ENCODE assay signal across 1 cellular context in the genomic region with DNA sequence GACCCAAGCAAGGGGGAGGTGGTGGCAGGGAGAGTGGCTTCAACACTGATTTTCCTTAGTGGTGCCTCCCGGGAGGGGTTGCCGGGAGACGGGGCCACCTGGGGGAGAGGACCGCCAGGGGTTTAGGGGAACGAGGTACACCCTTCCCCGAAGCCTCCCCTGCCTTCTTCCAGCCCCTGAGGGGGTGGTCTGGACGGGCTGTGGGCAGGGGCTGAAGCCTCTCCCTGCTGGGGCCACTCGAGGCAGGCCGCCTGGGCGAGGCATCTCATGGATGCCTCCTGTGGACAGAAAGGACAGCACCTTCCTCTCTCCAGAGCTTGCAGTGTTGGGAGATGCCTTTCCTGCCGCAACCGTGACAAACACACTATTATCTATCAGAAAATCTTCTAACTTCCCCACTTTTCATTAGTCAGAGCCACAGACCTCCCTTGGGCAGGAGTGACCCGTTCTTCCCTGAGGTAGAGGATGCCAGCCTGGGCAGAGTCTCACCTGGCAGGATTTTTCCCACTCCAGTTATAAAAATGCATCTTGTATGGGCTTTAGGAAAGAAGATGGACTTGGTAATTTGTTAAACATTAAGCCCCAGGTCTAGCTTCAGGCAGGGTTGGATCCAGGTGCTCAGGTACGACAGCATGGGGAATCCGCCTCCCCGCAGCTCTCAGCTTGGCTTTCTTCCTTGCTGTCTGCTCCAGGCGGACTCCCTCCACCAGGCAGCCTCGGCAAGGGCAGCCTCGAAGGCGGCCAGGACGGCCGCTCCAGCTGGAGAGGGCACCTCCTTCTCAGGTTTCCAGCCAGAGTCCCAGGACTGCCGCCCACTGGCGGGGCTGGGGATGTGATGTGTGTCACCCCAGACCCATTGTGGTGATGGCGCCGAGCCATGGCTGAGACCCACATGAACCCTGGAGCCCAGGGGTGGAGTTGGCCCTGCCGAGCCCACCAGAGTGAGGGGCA.
TF ChIP-seq lines count a peak whose summit lies in the region.

No MANE protein-coding gene starts in this region.

TF ChIP-seq in HepG2, 621 proteins besides CTCF, POLR2A, EP300 and RAD21 (continues in another document):
- TF ChIP-seq AGO2 (optimal IDR thresholded peaks at IDR 0.05; ENCODE audit: low read depth, low read length): peak; percentile 30
- TF ChIP-seq FOXA1 (IDR thresholded peaks at IDR 0.05): no peak
- 0 out of 2 replicates have a peak, but pooled peaks have one; percentile 4 for TF ChIP-seq FOXA1 (CRISPR knock-in tag; IDR thresholded peaks at IDR 0.05)
- TF ChIP-seq, protein P1, sequence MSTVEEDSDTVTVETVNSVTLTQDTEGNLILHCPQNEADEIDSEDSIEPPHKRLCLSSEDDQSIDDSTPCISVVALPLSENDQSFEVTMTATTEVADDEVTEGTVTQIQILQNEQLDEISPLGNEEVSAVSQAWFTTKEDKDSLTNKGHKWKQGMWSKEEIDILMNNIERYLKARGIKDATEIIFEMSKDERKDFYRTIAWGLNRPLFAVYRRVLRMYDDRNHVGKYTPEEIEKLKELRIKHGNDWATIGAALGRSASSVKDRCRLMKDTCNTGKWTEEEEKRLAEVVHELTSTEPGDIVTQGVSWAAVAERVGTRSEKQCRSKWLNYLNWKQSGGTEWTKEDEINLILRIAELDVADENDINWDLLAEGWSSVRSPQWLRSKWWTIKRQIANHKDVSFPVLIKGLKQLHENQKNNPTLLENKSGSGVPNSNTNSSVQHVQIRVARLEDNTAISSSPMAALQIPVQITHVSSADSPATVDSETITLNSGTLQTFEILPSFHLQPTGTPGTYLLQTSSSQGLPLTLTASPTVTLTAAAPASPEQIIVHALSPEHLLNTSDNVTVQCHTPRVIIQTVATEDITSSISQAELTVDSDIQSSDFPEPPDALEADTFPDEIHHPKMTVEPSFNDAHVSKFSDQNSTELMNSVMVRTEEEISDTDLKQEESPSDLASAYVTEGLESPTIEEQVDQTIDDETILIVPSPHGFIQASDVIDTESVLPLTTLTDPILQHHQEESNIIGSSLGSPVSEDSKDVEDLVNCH (CRISPR knock-in tag; IDR thresholded peaks at IDR 0.05): no peak
- TF ChIP-seq MEIS1 (CRISPR knock-in tag; IDR thresholded peaks at IDR 0.05; ENCODE audit: borderline replicate concordance): 0 out of 2 replicates have a peak, but pooled peaks have one; percentile 19
- TF ChIP-seq, protein P2, sequence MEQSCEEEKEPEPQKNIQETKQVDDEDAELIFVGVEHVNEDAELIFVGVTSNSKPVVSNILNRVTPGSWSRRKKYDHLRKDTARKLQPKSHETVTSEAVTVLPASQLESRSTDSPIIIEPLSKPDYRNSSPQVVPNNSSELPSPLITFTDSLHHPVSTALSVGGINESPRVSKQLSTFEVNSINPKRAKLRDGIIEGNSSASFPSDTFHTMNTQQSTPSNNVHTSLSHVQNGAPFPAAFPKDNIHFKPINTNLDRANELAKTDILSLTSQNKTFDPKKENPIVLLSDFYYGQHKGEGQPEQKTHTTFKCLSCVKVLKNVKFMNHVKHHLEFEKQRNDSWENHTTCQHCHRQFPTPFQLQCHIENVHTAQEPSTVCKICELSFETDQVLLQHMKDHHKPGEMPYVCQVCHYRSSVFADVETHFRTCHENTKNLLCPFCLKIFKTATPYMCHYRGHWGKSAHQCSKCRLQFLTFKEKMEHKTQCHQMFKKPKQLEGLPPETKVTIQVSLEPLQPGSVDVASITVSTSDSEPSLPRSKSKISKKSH (CRISPR knock-in tag; IDR thresholded peaks at IDR 0.05; ENCODE audit: borderline replicate concordance): no peak
- TF ChIP-seq ZFP1 (CRISPR knock-in tag; IDR thresholded peaks at IDR 0.05): no peak
- peak; percentile 27; the same call in 1 of the 2 replicates for TF ChIP-seq MYC (CRISPR knock-in tag; IDR thresholded peaks at IDR 0.05; ENCODE audit: borderline replicate concordance)
- TF ChIP-seq U2AF1 (optimal IDR thresholded peaks at IDR 0.05; ENCODE audit: low read depth, low read length): no peak
- 0 out of 2 replicates have a peak, but pooled peaks have one; percentile 25 for TF ChIP-seq BORCS8-MEF2B (CRISPR knock-in tag; IDR thresholded peaks at IDR 0.05)
- TF ChIP-seq DMAP1 (CRISPR knock-in tag; IDR thresholded peaks at IDR 0.05): no peak
- TF ChIP-seq, protein P3, sequence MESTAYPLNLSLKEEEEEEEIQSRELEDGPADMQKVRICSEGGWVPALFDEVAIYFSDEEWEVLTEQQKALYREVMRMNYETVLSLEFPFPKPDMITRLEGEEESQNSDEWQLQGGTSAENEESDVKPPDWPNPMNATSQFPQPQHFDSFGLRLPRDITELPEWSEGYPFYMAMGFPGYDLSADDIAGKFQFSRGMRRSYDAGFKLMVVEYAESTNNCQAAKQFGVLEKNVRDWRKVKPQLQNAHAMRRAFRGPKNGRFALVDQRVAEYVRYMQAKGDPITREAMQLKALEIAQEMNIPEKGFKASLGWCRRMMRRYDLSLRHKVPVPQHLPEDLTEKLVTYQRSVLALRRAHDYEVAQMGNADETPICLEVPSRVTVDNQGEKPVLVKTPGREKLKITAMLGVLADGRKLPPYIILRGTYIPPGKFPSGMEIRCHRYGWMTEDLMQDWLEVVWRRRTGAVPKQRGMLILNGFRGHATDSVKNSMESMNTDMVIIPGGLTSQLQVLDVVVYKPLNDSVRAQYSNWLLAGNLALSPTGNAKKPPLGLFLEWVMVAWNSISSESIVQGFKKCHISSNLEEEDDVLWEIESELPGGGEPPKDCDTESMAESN (CRISPR knock-in tag; conservative IDR thresholded peaks at IDR 0.05): 0 out of 2 replicates have a peak, but pooled peaks have one; percentile 55
- peak; percentile 92 for TF ChIP-seq SIX1 (CRISPR knock-in tag; IDR thresholded peaks at IDR 0.05; ENCODE audit: borderline replicate concordance)
- peak; percentile 29; the same call in 1 of the 2 replicates for TF ChIP-seq ZFY (CRISPR knock-in tag; IDR thresholded peaks at IDR 0.05)
- TF ChIP-seq, protein P4, sequence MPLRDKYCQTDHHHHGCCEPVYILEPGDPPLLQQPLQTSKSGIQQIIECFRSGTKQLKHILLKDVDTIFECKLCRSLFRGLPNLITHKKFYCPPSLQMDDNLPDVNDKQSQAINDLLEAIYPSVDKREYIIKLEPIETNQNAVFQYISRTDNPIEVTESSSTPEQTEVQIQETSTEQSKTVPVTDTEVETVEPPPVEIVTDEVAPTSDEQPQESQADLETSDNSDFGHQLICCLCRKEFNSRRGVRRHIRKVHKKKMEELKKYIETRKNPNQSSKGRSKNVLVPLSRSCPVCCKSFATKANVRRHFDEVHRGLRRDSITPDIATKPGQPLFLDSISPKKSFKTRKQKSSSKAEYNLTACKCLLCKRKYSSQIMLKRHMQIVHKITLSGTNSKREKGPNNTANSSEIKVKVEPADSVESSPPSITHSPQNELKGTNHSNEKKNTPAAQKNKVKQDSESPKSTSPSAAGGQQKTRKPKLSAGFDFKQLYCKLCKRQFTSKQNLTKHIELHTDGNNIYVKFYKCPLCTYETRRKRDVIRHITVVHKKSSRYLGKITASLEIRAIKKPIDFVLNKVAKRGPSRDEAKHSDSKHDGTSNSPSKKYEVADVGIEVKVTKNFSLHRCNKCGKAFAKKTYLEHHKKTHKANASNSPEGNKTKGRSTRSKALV (CRISPR knock-in tag; IDR thresholded peaks at IDR 0.05): peak; percentile 86; the same call in 1 of the 2 replicates
- TF ChIP-seq GATAD1 (CRISPR knock-in tag; IDR thresholded peaks at IDR 0.05): peak; percentile 26; the same call in 1 of the 2 replicates
- TF ChIP-seq, protein P5, sequence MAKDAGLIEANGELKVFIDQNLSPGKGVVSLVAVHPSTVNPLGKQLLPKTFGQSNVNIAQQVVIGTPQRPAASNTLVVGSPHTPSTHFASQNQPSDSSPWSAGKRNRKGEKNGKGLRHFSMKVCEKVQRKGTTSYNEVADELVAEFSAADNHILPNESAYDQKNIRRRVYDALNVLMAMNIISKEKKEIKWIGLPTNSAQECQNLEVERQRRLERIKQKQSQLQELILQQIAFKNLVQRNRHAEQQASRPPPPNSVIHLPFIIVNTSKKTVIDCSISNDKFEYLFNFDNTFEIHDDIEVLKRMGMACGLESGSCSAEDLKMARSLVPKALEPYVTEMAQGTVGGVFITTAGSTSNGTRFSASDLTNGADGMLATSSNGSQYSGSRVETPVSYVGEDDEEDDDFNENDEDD (CRISPR knock-in tag; IDR thresholded peaks at IDR 0.05; ENCODE audit: borderline replicate concordance): peak; percentile 48; the same call in 1 of the 2 replicates
- no peak for TF ChIP-seq NR1H2 (CRISPR knock-in tag; IDR thresholded peaks at IDR 0.05; ENCODE audit: borderline replicate concordance, low read depth)
- TF ChIP-seq ZNF674 (CRISPR knock-in tag; IDR thresholded peaks at IDR 0.05; ENCODE audit: low read depth): no peak
- TF ChIP-seq PCBP1 (IDR thresholded peaks at IDR 0.05; ENCODE audit: borderline replicate concordance, low read depth, low read length): peak; percentile 45; the same call in 1 of the 2 replicates
- TF ChIP-seq, protein P6, sequence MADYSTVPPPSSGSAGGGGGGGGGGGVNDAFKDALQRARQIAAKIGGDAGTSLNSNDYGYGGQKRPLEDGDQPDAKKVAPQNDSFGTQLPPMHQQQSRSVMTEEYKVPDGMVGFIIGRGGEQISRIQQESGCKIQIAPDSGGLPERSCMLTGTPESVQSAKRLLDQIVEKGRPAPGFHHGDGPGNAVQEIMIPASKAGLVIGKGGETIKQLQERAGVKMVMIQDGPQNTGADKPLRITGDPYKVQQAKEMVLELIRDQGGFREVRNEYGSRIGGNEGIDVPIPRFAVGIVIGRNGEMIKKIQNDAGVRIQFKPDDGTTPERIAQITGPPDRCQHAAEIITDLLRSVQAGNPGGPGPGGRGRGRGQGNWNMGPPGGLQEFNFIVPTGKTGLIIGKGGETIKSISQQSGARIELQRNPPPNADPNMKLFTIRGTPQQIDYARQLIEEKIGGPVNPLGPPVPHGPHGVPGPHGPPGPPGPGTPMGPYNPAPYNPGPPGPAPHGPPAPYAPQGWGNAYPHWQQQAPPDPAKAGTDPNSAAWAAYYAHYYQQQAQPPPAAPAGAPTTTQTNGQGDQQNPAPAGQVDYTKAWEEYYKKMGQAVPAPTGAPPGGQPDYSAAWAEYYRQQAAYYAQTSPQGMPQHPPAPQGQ (CRISPR knock-in tag; IDR thresholded peaks at IDR 0.05; ENCODE audit: borderline replicate concordance): peak; percentile 23; the same call in 1 of the 2 replicates
- TF ChIP-seq, protein P7, sequence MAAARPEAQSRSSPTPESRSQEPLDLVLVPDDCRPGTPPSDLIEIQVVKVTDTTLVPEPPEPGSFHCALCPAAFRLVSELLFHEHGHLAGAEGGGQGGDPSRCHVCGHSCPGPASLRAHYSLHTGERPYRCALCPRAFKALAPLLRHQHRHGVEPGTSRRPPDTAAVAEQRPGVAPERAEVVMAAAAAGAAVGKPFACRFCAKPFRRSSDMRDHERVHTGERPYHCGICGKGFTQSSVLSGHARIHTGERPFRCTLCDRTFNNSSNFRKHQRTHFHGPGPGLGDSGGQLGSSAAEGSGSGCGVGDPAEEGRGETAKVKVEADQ (CRISPR knock-in tag; IDR thresholded peaks at IDR 0.05; ENCODE audit: borderline replicate concordance): peak; percentile 58; the same call in 1 of the 2 replicates
- TF ChIP-seq PRMT3 (CRISPR knock-in tag; IDR thresholded peaks at IDR 0.05; ENCODE audit: borderline replicate concordance, low read depth): no peak
- no peak for TF ChIP-seq HNF4A (CRISPR knock-in tag; IDR thresholded peaks at IDR 0.05)
- TF ChIP-seq, protein P8, sequence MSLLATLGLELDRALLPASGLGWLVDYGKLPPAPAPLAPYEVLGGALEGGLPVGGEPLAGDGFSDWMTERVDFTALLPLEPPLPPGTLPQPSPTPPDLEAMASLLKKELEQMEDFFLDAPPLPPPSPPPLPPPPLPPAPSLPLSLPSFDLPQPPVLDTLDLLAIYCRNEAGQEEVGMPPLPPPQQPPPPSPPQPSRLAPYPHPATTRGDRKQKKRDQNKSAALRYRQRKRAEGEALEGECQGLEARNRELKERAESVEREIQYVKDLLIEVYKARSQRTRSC (CRISPR knock-in tag; IDR thresholded peaks at IDR 0.05; ENCODE audit: low read depth): no peak
- TF ChIP-seq, protein P9, sequence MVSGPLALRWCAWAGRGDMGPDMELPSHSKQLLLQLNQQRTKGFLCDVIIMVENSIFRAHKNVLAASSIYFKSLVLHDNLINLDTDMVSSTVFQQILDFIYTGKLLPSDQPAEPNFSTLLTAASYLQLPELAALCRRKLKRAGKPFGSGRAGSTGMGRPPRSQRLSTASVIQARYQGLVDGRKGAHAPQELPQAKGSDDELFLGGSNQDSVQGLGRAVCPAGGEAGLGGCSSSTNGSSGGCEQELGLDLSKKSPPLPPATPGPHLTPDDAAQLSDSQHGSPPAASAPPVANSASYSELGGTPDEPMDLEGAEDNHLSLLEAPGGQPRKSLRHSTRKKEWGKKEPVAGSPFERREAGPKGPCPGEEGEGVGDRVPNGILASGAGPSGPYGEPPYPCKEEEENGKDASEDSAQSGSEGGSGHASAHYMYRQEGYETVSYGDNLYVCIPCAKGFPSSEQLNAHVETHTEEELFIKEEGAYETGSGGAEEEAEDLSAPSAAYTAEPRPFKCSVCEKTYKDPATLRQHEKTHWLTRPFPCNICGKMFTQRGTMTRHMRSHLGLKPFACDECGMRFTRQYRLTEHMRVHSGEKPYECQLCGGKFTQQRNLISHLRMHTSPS (CRISPR knock-in tag; IDR thresholded peaks at IDR 0.05; ENCODE audit: low read depth): no peak
- TF ChIP-seq, protein P10, sequence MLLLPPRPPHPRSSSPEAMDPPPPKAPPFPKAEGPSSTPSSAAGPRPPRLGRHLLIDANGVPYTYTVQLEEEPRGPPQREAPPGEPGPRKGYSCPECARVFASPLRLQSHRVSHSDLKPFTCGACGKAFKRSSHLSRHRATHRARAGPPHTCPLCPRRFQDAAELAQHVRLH (CRISPR knock-in tag; IDR thresholded peaks at IDR 0.05; ENCODE audit: borderline replicate concordance, low read depth): 0 out of 2 replicates have a peak, but pooled peaks have one; percentile 49
- TF ChIP-seq ZNF224 (CRISPR knock-in tag; IDR thresholded peaks at IDR 0.05): peak; percentile 58; the same call in 1 of the 2 replicates
- TF ChIP-seq, protein P11, sequence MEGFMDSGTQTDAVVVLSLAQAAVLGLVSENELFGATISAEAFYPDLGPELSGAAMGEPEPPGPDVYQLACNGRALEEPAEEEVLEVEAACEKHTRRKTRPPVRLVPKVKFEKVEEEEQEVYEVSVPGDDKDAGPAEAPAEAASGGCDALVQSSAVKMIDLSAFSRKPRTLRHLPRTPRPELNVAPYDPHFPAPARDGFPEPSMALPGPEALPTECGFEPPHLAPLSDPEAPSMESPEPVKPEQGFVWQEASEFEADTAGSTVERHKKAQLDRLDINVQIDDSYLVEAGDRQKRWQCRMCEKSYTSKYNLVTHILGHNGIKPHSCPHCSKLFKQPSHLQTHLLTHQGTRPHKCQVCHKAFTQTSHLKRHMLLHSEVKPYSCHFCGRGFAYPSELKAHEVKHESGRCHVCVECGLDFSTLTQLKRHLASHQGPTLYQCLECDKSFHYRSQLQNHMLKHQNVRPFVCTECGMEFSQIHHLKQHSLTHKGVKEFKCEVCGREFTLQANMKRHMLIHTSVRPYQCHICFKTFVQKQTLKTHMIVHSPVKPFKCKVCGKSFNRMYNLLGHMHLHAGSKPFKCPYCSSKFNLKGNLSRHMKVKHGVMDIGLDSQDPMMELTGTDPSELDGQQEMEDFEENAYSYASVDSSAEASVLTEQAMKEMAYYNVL (CRISPR knock-in tag; IDR thresholded peaks at IDR 0.05; ENCODE audit: borderline replicate concordance): 0 out of 2 replicates have a peak, but pooled peaks have one; percentile 19
- peak; percentile 23; the same call in 1 of the 2 replicates for TF ChIP-seq ZBTB20 (CRISPR knock-in tag; IDR thresholded peaks at IDR 0.05; ENCODE audit: borderline replicate concordance, low read depth)
- peak; percentile 47; the same call in 1 of the 2 replicates for TF ChIP-seq IRF2 (CRISPR knock-in tag; IDR thresholded peaks at IDR 0.05)
